Comparison of ENCODE assay signal across 8 cellular contexts in the genomic region with DNA sequence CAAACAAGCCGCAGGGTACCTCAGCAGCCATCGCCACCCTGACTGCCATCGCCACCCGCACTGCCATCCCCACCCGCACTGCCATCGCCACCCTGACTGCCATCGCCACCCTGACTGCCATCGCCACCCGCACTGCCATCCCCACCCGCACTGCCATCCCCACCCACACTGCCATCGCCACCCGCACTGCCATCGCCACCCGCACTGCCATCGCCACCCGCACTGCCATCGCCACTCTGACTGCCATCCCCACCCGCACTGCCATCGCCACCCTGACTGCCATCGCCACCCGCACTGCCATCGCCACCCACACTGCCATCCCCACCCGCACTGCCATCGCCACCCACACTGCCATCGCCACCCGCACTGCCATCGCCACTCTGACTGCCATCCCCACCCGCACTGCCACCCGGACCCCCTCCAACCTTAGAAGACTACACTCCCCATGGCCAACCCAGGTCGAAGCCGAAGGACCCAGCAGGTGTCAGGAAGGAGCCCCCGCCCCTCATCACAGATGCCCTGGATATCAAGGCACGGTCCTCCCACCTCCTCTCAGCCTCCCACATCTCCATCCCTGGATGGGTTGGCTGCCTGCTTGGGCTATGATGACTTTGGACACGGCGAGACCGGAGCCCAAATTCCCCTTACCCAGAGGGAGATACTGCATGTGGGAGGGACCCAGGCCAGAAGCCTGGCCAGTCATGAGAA. TPM values are rescaled to one million over a fixed set of nuclear protein-coding genes. Genes with fewer than 3 reads are reported as not detected.
DNase-seq lines count a peak whose midpoint lies in the region; ATAC-seq, FAIRE-seq and TF ChIP-seq lines count a peak whose summit lies in the region.
"Not testable (repeated sequence)": the region's sequence is repeated elsewhere in the genome, so short reads cannot be mapped to it uniquely, and the experiment has no call there.

No MANE protein-coding gene starts in this region.

- H3K36me3 ChIP-seq in H1 (ENCODE audit: control insufficient read depth in 2 of 4, insufficient read depth in 4 of 4, low read length in 3 of 4): peaks cover 16 to 43% (median 23%) of the 10 kb centered on the region in 4 experiments
- not testable (repeated sequence) for H3K36me3 ChIP-seq in kidney (ENCODE audit: control insufficient read depth in 1 of 2, insufficient read depth in 2 of 2, low read length in 2 of 2)
- peaks cover 0 to 34% (median 3%) of the 10 kb centered on the region in 3 donors for H3K36me3 ChIP-seq in pancreas

- H2AFZ ChIP-seq in H1 (ENCODE audit: low read length): not testable (repeated sequence)

- CTCF ChIA-PET in H1 (lab: Charles Lee; ENCODE audit: partially characterized antibody): interaction anchor here (0.9 to 1.5 kb wide), 3 partner anchors 13 to 16 kb away, joined by 3 to 6 read pairs (median 3); no protein-coding TSS in a partner anchor

- not testable (repeated sequence) for H3K27me3 Mint-ChIP-seq in naive thymus-derived CD8-positive, alpha-beta T cell

- H3K9me3 ChIP-seq in H1 (ENCODE audit: insufficient read depth in 2 of 2, low read depth in 1 of 2, low read length in 1 of 2); kidney (ENCODE audit: control insufficient read depth in 1 of 2, low read length in 2 of 2); pancreas: not testable (repeated sequence)

- H3K4me3 ChIP-seq in H1 (ENCODE audit: extremely low read depth in 1 of 4, insufficient read depth in 2 of 4, low read depth in 3 of 4, low read length in 4 of 4): 0 out of 8 replicates have a peak overlapping the region, but pooled peaks of 1 of the 4 experiments have one; percentile 19
- not testable (repeated sequence) for H3K4me3 ChIP-seq in kidney (ENCODE audit: low read length in 2 of 2); pancreas

- intact Hi-C loops in kidney (cut with DNase I); pancreas (cut with DNase I): not testable (repeated sequence)

- H3K9ac ChIP-seq in H1 (replicated peaks in 1 of 4; ENCODE audit: extremely low read depth in 1 of 4, low read depth in 3 of 4, low read length in 3 of 4); kidney (ENCODE audit: low read length in 2 of 2): not testable (repeated sequence)

- H3K27ac Mint-ChIP-seq in naive thymus-derived CD8-positive, alpha-beta T cell: peak overlapping the region in 6 of 10 donors; percentile 8 to 94 (median 42)

- not testable (repeated sequence) for TF ChIP-seq POLR2A in H1 (IDR thresholded peaks at IDR 0.05; ENCODE audit: control extremely low read depth in 1 of 2, low read depth in 2 of 2, low read length in 2 of 2)

- peak overlapping the region; percentile 71; the same call in 1 of the 2 replicates for H3K18ac ChIP-seq in H1 (ENCODE audit: extremely low read depth, low read length)

- peak; percentile 97 for FAIRE-seq in HTR-8/SVneo (lab: Jason Lieb, UNC)
- FAIRE-seq in H1 (lab: Jason Lieb, UNC); kidney (lab: Jason Lieb, UNC); pancreas (lab: Jason Lieb, UNC): not testable (repeated sequence)
- FAIRE-seq in urothelium cell line (lab: Jason Lieb, UNC): peak; percentile 95

- not testable (repeated sequence) for H3K56ac ChIP-seq in H1 (replicated peaks; ENCODE audit: insufficient read length, low read depth, low read length)

- 94% methylated on average over 28 of the region's 36 CpGs; no CpG with 5 or more reads in 1 of the 2 experiments for WGBS in H1 (ENCODE audit: extremely low coverage in 1 of 2, insufficient coverage in 1 of 2, insufficient read length in 1 of 2, insufficient replicate concordance in 2 of 2, low coverage in 1 of 2, low lambda C conversion rate in 2 of 2, missing lambda C conversion rate in 1 of 2), 2 experiments
- WGBS in pancreas, 2 donors: 83 to 84% methylated on average over 36 of the region's 36 CpGs

- peak overlapping the region; percentile 61 for H2BK15ac ChIP-seq in H1 (ENCODE audit: low read length)

- not testable (repeated sequence) for ATAC-seq in naive thymus-derived CD8-positive, alpha-beta T cell; pancreas

- not testable (repeated sequence) for H2BK20ac ChIP-seq in H1 (ENCODE audit: low read length)

- H3K27ac ChIP-seq in C4-2B (peak overlapping the region; percentile 99), VCaP (peak overlapping the region; percentile 89), kidney (ENCODE audit: low read depth in 2 of 2, low read length in 2 of 2) (peak overlapping the region; percentile 16 to 56), pancreas (peak overlapping the region in 3 of 4 donors; percentile 29 to 93 (median 83))
- not testable (repeated sequence) for H3K27ac ChIP-seq in H1 (ENCODE audit: low read depth, low read length)

- peaks cover 6 to 22% (median 16%) of the 10 kb centered on the region in 4 donors for H3K4me1 Mint-ChIP-seq in naive thymus-derived CD8-positive, alpha-beta T cell

- H3K4me1 ChIP-seq in H1 (replicated peaks in 1 of 4; ENCODE audit: control insufficient read depth in 3 of 4, insufficient read depth in 4 of 4, low read length in 3 of 4) (peaks cover 6 to 21% (median 12%) of the 10 kb centered on the region in 4 experiments), kidney (ENCODE audit: control insufficient read depth in 1 of 2, insufficient read depth in 1 of 2, low read depth in 1 of 2, low read length in 2 of 2) (peaks cover 0 to 22% of the 10 kb centered on the region in 2 donors), pancreas (peaks cover 9 to 16% (median 12%) of the 10 kb centered on the region in 3 donors)

- not testable (repeated sequence) for TF ChIP-seq RAD21 in H1 (IDR thresholded peaks at IDR 0.05 in 1 of 2, conservative IDR thresholded peaks at IDR 0.05 in 1 of 2; ENCODE audit: low read depth in 2 of 2, low read length in 2 of 2)

- H3K9me3 Mint-ChIP-seq in naive thymus-derived CD8-positive, alpha-beta T cell: not testable (repeated sequence)

- H3K23ac ChIP-seq in H1 (ENCODE audit: insufficient read length): not testable (repeated sequence)

- H4K5ac ChIP-seq in H1 (ENCODE audit: insufficient read length, low read depth, low read length): peak overlapping the region; percentile 8

- peak overlapping the region in 1 of 2 experiments; percentile 68; a peak in 1 of 4 replicates for H3K4me2 ChIP-seq in H1 (ENCODE audit: insufficient read depth in 1 of 2, low read depth in 2 of 2, low read length in 2 of 2)

- POLR2A ChIA-PET in H1 (lab: Charles Lee; ENCODE audit: partially characterized antibody): interaction anchor here (0.6 to 3.0 kb wide), 4 partner anchors 8 to 110 kb away, joined by 3 to 22 read pairs (median 7); a partner anchor contains a TSS
- POLR2A ChIA-PET in naive thymus-derived CD8-positive, alpha-beta T cell (lab: Charles Lee): interaction anchor here (1.5 to 5.3 kb wide), 3 partner anchors 7 to 23 kb away, joined by 4 to 61 read pairs (median 22); a partner anchor contains a TSS

- H3K27me3 ChIP-seq in H1 (replicated peaks in 1 of 4; ENCODE audit: control insufficient read depth in 3 of 4, extremely low read depth in 1 of 4, insufficient read depth in 3 of 4, low read length in 3 of 4); pancreas: not testable (repeated sequence)

- not testable (repeated sequence) for H2AK5ac ChIP-seq in H1 (ENCODE audit: low read depth, low read length)

- DNase-seq in HTR-8/SVneo (ENCODE audit: insufficient read length, low spot score); H1 (ENCODE audit: low read depth in 1 of 2, low spot score in 2 of 2); kidney; naive thymus-derived CD8-positive, alpha-beta T cell; urothelium cell line (ENCODE audit: low spot score): not testable (repeated sequence)
- DNase-seq in pancreas: peak in 1 of 6 donors; percentile 49

- H2BK5ac ChIP-seq in H1 (ENCODE audit: low read depth, low read length): peak overlapping the region; percentile 75; the same call in 1 of the 2 replicates

- H2BK12ac ChIP-seq in H1 (ENCODE audit: low read depth, low read length): peak overlapping the region; percentile 50; the same call in 1 of the 2 replicates

- H3K36me3 Mint-ChIP-seq in naive thymus-derived CD8-positive, alpha-beta T cell: peaks cover 0 to 19% (median 0%) of the 10 kb centered on the region in 3 donors

- H3K4me3 Mint-ChIP-seq in naive thymus-derived CD8-positive, alpha-beta T cell: peak overlapping the region in 5 of 10 donors; percentile 11 to 84 (median 36)

- H2BK120ac ChIP-seq in H1 (replicated peaks; ENCODE audit: low read depth, low read length): not testable (repeated sequence)

- TF ChIP-seq EP300 in H1 (IDR thresholded peaks at IDR 0.05; ENCODE audit: borderline replicate concordance in 1 of 2, low read depth in 2 of 2, low read length in 2 of 2): not testable (repeated sequence)

- H3K4ac ChIP-seq in H1 (replicated peaks; ENCODE audit: insufficient read length, low read depth, low read length): not testable (repeated sequence)

- H3K79me1 ChIP-seq in H1 (ENCODE audit: low read depth, low read length): not testable (repeated sequence)

- H3K14ac ChIP-seq in H1 (ENCODE audit: insufficient read length): not testable (repeated sequence)

- peaks cover 0 to 24% of the 10 kb centered on the region in 2 experiments; a peak in 2 of 4 replicates for H3K79me2 ChIP-seq in H1 (ENCODE audit: control insufficient read depth in 1 of 2, insufficient read depth in 2 of 2, low read length in 2 of 2)

- H4K20me1 ChIP-seq in H1 (replicated peaks in 1 of 2; ENCODE audit: control insufficient read depth in 1 of 2, insufficient read depth in 2 of 2, low read length in 2 of 2): peaks cover 15 to 34% of the 10 kb centered on the region in 2 experiments

- not testable (repeated sequence) for H4K8ac ChIP-seq in H1 (ENCODE audit: extremely low read depth, insufficient read depth, low read length)

- TF ChIP-seq CTCF in C4-2B (conservative IDR thresholded peaks at IDR 0.05); VCaP (conservative IDR thresholded peaks at IDR 0.05); H1 (IDR thresholded peaks at IDR 0.05; ENCODE audit: control extremely low read depth in 1 of 3, insufficient read depth in 1 of 3, low read depth in 1 of 3, low read length in 3 of 3); kidney (IDR thresholded peaks at IDR 0.05; ENCODE audit: borderline replicate concordance, extremely low read depth, insufficient read depth); pancreas (IDR thresholded peaks at IDR 0.05): not testable (repeated sequence)

- H3K23me2 ChIP-seq in H1 (ENCODE audit: low read depth, low read length): peaks cover 10% of the 10 kb centered on the region

- peak overlapping the region; percentile 4 for H4K91ac ChIP-seq in H1 (replicated peaks; ENCODE audit: insufficient read length, low read length)

RNA-seq across cellular contexts. Expression of a gene that starts 3.5 kb away (rescaled TPM):
- total RNA-seq in H1 (2021; fragmentation: NEBNext Ultra II Directional; extraction: Animal tissue kit (Norgen Biotek cat#: 25700)): 86.8 and 92.9 TPM in 2 replicates
- 364 and 441 TPM in 2 replicates for polyA plus RNA-seq in H1 (2011; rRNA removed)
- 227 TPM for polyA plus RNA-seq in H1 (2011; cell fraction: cytosol; rRNA removed)
- 362 TPM for polyA plus RNA-seq in H1 (2011; cell fraction: nucleus; rRNA removed)
- 72.3 to 126 TPM (median 121 TPM) in 4 replicates for polyA plus RNA-seq in H1 (2012, experiment 1 of 2)
- polyA plus RNA-seq in H1 (2012, experiment 2 of 2): 70.7 TPM
- polyA plus RNA-seq in H1 (2013, experiment 1 of 2): 90.3 TPM
- polyA plus RNA-seq in H1 (2013, experiment 2 of 2): 94.9 TPM
- polyA minus RNA-seq in H1 (2011; rRNA and poly(A)+ RNA removed): 167 and 180 TPM in 2 replicates
- polyA minus RNA-seq in H1 (2011; cell fraction: cytosol; rRNA and poly(A)+ RNA removed): 106 TPM
- polyA minus RNA-seq in H1 (2011; cell fraction: nucleus; rRNA and poly(A)+ RNA removed): 104 TPM
- total RNA-seq in kidney: 65.0 TPM
- 144 TPM for polyA plus RNA-seq in kidney (ENCODE audit: insufficient read depth, low read depth, low replicate concordance)
- 10 to 100 TPM; 80.1 to 80.4 TPM for total RNA-seq in naive thymus-derived CD8-positive, alpha-beta T cell
- polyA plus RNA-seq in naive thymus-derived CD8-positive, alpha-beta T cell: 10 to 100 TPM; 19.5 to 38.1 (median 22.0) TPM
- total RNA-seq in pancreas: 10 to 100 TPM; 53.1 to 75.5 (median 58.9) TPM
- 10 to 100 TPM; 62.1 to 88.5 TPM for polyA plus RNA-seq in pancreas

RNA-seq across cellular contexts. Expression of a gene that starts 7.9 kb away (rescaled TPM):
- 88.9 and 95.7 TPM in 2 replicates for total RNA-seq in H1 (2021; fragmentation: NEBNext Ultra II Directional; extraction: Animal tissue kit (Norgen Biotek cat#: 25700))
- polyA plus RNA-seq in H1 (2011; rRNA removed): 188 and 257 TPM in 2 replicates
- polyA plus RNA-seq in H1 (2011; cell fraction: cytosol; rRNA removed): 238 TPM
- polyA plus RNA-seq in H1 (2011; cell fraction: nucleus; rRNA removed): 174 TPM
- polyA plus RNA-seq in H1 (2012, experiment 1 of 2): 80.1 to 165 TPM (median 138 TPM) in 4 replicates
- polyA plus RNA-seq in H1 (2012, experiment 2 of 2): 134 TPM
- polyA plus RNA-seq in H1 (2013, experiment 1 of 2): 74.5 TPM
- 74.2 TPM for polyA plus RNA-seq in H1 (2013, experiment 2 of 2)
- 52.8 and 69.8 TPM in 2 replicates for polyA minus RNA-seq in H1 (2011; rRNA and poly(A)+ RNA removed)
- polyA minus RNA-seq in H1 (2011; cell fraction: cytosol; rRNA and poly(A)+ RNA removed): 45.9 TPM
- polyA minus RNA-seq in H1 (2011; cell fraction: nucleus; rRNA and poly(A)+ RNA removed): 37.7 TPM
- 59.1 TPM for total RNA-seq in kidney
- polyA plus RNA-seq in kidney (ENCODE audit: insufficient read depth, low read depth, low replicate concordance): 201 TPM
- 10 to 100 TPM; 32.4 to 33.3 TPM for total RNA-seq in naive thymus-derived CD8-positive, alpha-beta T cell
- 10 to 100 TPM; 57.4 to 66.6 (median 64.7) TPM for polyA plus RNA-seq in naive thymus-derived CD8-positive, alpha-beta T cell
- total RNA-seq in pancreas: 10 to 100 TPM in 5 of 6 donors, 1 to 10 TPM in 1; 9.2 to 22.0 (median 18.6) TPM
- 10 to 100 TPM; 58.1 to 65.4 TPM for polyA plus RNA-seq in pancreas

RNA-seq across cellular contexts. Expression of a gene that starts 18.7 kb away (rescaled TPM):
- total RNA-seq in H1 (2021; fragmentation: NEBNext Ultra II Directional; extraction: Animal tissue kit (Norgen Biotek cat#: 25700)): 408 and 418 TPM in 2 replicates
- polyA plus RNA-seq in H1 (2011; rRNA removed): 863 and 1,107 TPM in 2 replicates
- 668 TPM for polyA plus RNA-seq in H1 (2011; cell fraction: cytosol; rRNA removed)
- 729 TPM for polyA plus RNA-seq in H1 (2011; cell fraction: nucleus; rRNA removed)
- 330 to 521 TPM (median 486 TPM) in 4 replicates for polyA plus RNA-seq in H1 (2012, experiment 1 of 2)
- polyA plus RNA-seq in H1 (2012, experiment 2 of 2): 430 TPM
- polyA plus RNA-seq in H1 (2013, experiment 1 of 2): 339 TPM
- 335 TPM for polyA plus RNA-seq in H1 (2013, experiment 2 of 2)
- polyA minus RNA-seq in H1 (2011; rRNA and poly(A)+ RNA removed): 89.1 and 100 TPM in 2 replicates
- polyA minus RNA-seq in H1 (2011; cell fraction: cytosol; rRNA and poly(A)+ RNA removed): 116 TPM
- polyA minus RNA-seq in H1 (2011; cell fraction: nucleus; rRNA and poly(A)+ RNA removed): 153 TPM
- 56.6 TPM for total RNA-seq in kidney
- 100 TPM for polyA plus RNA-seq in kidney (ENCODE audit: insufficient read depth, low read depth, low replicate concordance)
- 10 to 100 TPM; 29.7 to 33.2 TPM for total RNA-seq in naive thymus-derived CD8-positive, alpha-beta T cell
- 10 to 100 TPM; 38.9 to 61.9 (median 60.7) TPM for polyA plus RNA-seq in naive thymus-derived CD8-positive, alpha-beta T cell
- 10 to 100 TPM; 11.0 to 32.5 (median 20.8) TPM for total RNA-seq in pancreas
- 10 to 100 TPM; 48.4 to 68.6 TPM for polyA plus RNA-seq in pancreas

RNA-seq across cellular contexts. Expression of a gene that starts 23.4 kb away (rescaled TPM):
- total RNA-seq in H1 (2021; fragmentation: NEBNext Ultra II Directional; extraction: Animal tissue kit (Norgen Biotek cat#: 25700)): 28.2 and 30.6 TPM in 2 replicates
- polyA plus RNA-seq in H1 (2011; rRNA removed) (39.9 and 58.5 TPM in 2 replicates), kidney (ENCODE audit: insufficient read depth, low read depth, low replicate concordance) (58.9 TPM), pancreas (10 to 100 TPM; 48.8 to 68.0 TPM)
- 43.2 TPM for polyA plus RNA-seq in H1 (2011; cell fraction: cytosol; rRNA removed)
- polyA plus RNA-seq in H1 (2011; cell fraction: nucleus; rRNA removed): 104 TPM
- 23.8 to 34.0 TPM (median 28.4 TPM) in 4 replicates for polyA plus RNA-seq in H1 (2012, experiment 1 of 2)
- 22.3 TPM for polyA plus RNA-seq in H1 (2012, experiment 2 of 2)
- polyA plus RNA-seq in H1 (2013, experiment 1 of 2): 23.1 TPM
- 20.7 TPM for polyA plus RNA-seq in H1 (2013, experiment 2 of 2)
- 6.4 and 7.8 TPM in 2 replicates for polyA minus RNA-seq in H1 (2011; rRNA and poly(A)+ RNA removed)
- 17.0 TPM for polyA minus RNA-seq in H1 (2011; cell fraction: cytosol; rRNA and poly(A)+ RNA removed)
- polyA minus RNA-seq in H1 (2011; cell fraction: nucleus; rRNA and poly(A)+ RNA removed): 17.9 TPM
- total RNA-seq in kidney (23.8 TPM), pancreas (10 to 100 TPM in 5 of 6 donors, 1 to 10 TPM in 1; 9.2 to 21.4 (median 15.6) TPM)
- 10 to 100 TPM in 1 of 2 experiments, 1 to 10 TPM in 1; 8.5 to 10.8 TPM for total RNA-seq in naive thymus-derived CD8-positive, alpha-beta T cell
- polyA plus RNA-seq in naive thymus-derived CD8-positive, alpha-beta T cell: 10 to 100 TPM in 1 of 3 donors, 1 to 10 TPM in 2; 7.4 to 12.2 (median 8.5) TPM

RNA-seq across cellular contexts. Expression of a gene that starts 25.7 kb away (rescaled TPM):
- total RNA-seq in H1 (2021; fragmentation: NEBNext Ultra II Directional; extraction: Animal tissue kit (Norgen Biotek cat#: 25700)): 41.9 and 43.2 TPM in 2 replicates
- polyA plus RNA-seq in H1 (2011; rRNA removed) (12.5 and 26.7 TPM in 2 replicates), kidney (ENCODE audit: insufficient read depth, low read depth, low replicate concordance) (9.7 TPM), pancreas (10 to 100 TPM; 12.3 to 12.8 TPM)
- polyA plus RNA-seq in H1 (2011; cell fraction: cytosol; rRNA removed): 29.7 TPM
- polyA plus RNA-seq in H1 (2011; cell fraction: nucleus; rRNA removed): 30.5 TPM
- polyA plus RNA-seq in H1 (2012, experiment 1 of 2): 21.0 to 35.0 TPM (median 34.0 TPM) in 4 replicates
- 23.6 TPM for polyA plus RNA-seq in H1 (2012, experiment 2 of 2)
- polyA plus RNA-seq in H1 (2013, experiment 1 of 2): 20.5 TPM
- 21.4 TPM for polyA plus RNA-seq in H1 (2013, experiment 2 of 2)
- 7.3 and 10.3 TPM in 2 replicates for polyA minus RNA-seq in H1 (2011; rRNA and poly(A)+ RNA removed)
- polyA minus RNA-seq in H1 (2011; cell fraction: cytosol; rRNA and poly(A)+ RNA removed): 28.0 TPM
- 12.3 TPM for polyA minus RNA-seq in H1 (2011; cell fraction: nucleus; rRNA and poly(A)+ RNA removed)
- total RNA-seq in kidney (24.6 TPM), pancreas (10 to 100 TPM in 3 of 6 donors, 1 to 10 TPM in 3; 8.0 to 13.6 (median 9.6) TPM)
- 10 to 100 TPM; 40.7 to 44.0 TPM for total RNA-seq in naive thymus-derived CD8-positive, alpha-beta T cell
- 1 to 10 TPM; 1.6 to 4.1 (median 2.2) TPM for polyA plus RNA-seq in naive thymus-derived CD8-positive, alpha-beta T cell
